In genomic region chr19:11261431-11261901, GRCh38 we compare ENCODE assay signal across 9 cellular contexts. TPM values are rescaled to one million over a fixed set of nuclear protein-coding genes. Genes with fewer than 3 reads are reported as not detected.
DNase-seq lines count a peak whose midpoint lies in the region; ATAC-seq and TF ChIP-seq lines count a peak whose summit lies in the region.
"Had no signal": no experiment of that assay in that cellular context is flagged by ENCODE, and none has a peak within 500 bp of the region (broad histone marks: within the 10 kb centered on the region; RNA-seq: fewer than 3 reads in every experiment).

No MANE protein-coding gene starts in this region.

- no peaks in the 10 kb centered on the region for H3K9me3 Mint-ChIP-seq in dendritic cell treated with granulocyte-macrophage colony-stimulating factor and Interleukin-4, amounts not matched to agents 40 ng/mL and 50 ng/mL, for 4 days

- TF ChIP-seq CTCF in cardiac muscle cell (IDR thresholded peaks at IDR 0.05; ENCODE audit: low read depth, low read length): no peak

- DNase-seq in cardiac muscle cell (ENCODE audit: low read depth in 1 of 2, low spot score in 1 of 2) (no peak), Right ventricle myocardium inferior (ENCODE audit: missing footprints) (no peak), aorta (no peak), hepatic stellate cell (ENCODE audit: low spot score) (no peak), H4 (ENCODE audit: low spot score) (no peak)

- ATAC-seq in Right ventricle myocardium inferior (no peak), aorta (ENCODE audit: low FRiP score) (peak; percentile 47), GM21576 (IDR thresholded peaks at IDR 0.05; ENCODE audit: unreplicated experiment) (no peak)

- peak overlapping the region; percentile 100 for H3K4me3 ChIP-seq in cardiac muscle cell
- H3K4me3 ChIP-seq in mucosa of stomach (ENCODE audit: low read length): peak overlapping the region; percentile 56
- H3K4me3 ChIP-seq in aorta (ENCODE audit: low read length in 2 of 2): peak overlapping the region; percentile 81 to 89

- H3K27ac ChIP-seq in cardiac muscle cell: no peak overlapping the region
- no peak overlapping the region for H3K27ac ChIP-seq in aorta (ENCODE audit: low read depth in 1 of 2, low read length in 2 of 2)

- H3K9me3 ChIP-seq in cardiac muscle cell (ENCODE audit: low read depth) (no peaks in the 10 kb centered on the region), mucosa of stomach (ENCODE audit: control insufficient read depth, low read length) (no peaks in the 10 kb centered on the region), aorta (ENCODE audit: control insufficient read depth, low read length) (no peaks in the 10 kb centered on the region)

- intact Hi-C loops in Right ventricle myocardium inferior (cut with DNase I): no loop called here
- intact Hi-C loops in dendritic cell treated with granulocyte-macrophage colony-stimulating factor and Interleukin-4, amounts not matched to agents 40 ng/mL and 50 ng/mL, for 4 days (cut with micrococcal nuclease): no loop called here
- intact Hi-C loops in aorta (cut with DNase I): no loop called here

- no peak overlapping the region for H3K27ac Mint-ChIP-seq in dendritic cell treated with granulocyte-macrophage colony-stimulating factor and Interleukin-4, amounts not matched to agents 40 ng/mL and 50 ng/mL, for 4 days

- H3K4me1 ChIP-seq in cardiac muscle cell (ENCODE audit: low read depth) (no peaks in the 10 kb centered on the region), mucosa of stomach (ENCODE audit: control insufficient read depth, insufficient read depth, low read length) (peaks cover 36% of the 10 kb centered on the region), aorta (ENCODE audit: control insufficient read depth in 1 of 2, insufficient read depth in 2 of 2, low read length in 2 of 2) (no peaks in the 10 kb centered on the region)

- H3K36me3 Mint-ChIP-seq in dendritic cell treated with granulocyte-macrophage colony-stimulating factor and Interleukin-4, amounts not matched to agents 40 ng/mL and 50 ng/mL, for 4 days (ENCODE audit: low read depth): no peaks in the 10 kb centered on the region

- peaks cover 70% of the 10 kb centered on the region for H3K27me3 Mint-ChIP-seq in dendritic cell treated with granulocyte-macrophage colony-stimulating factor and Interleukin-4, amounts not matched to agents 40 ng/mL and 50 ng/mL, for 4 days

- 25 to 27% methylated on average over 14 to 16 of the region's 16 CpGs for WGBS in aorta, 2 donors

- H3K9ac ChIP-seq in mucosa of stomach (ENCODE audit: low read length): peak overlapping the region; percentile 84

- H3K4me3 Mint-ChIP-seq in dendritic cell treated with granulocyte-macrophage colony-stimulating factor and Interleukin-4, amounts not matched to agents 40 ng/mL and 50 ng/mL, for 4 days: peak overlapping the region; percentile 73

- H3K4me1 Mint-ChIP-seq in dendritic cell treated with granulocyte-macrophage colony-stimulating factor and Interleukin-4, amounts not matched to agents 40 ng/mL and 50 ng/mL, for 4 days (ENCODE audit: low read depth): peaks cover 6% of the 10 kb centered on the region

- H3K27me3 ChIP-seq in cardiac muscle cell (no peaks in the 10 kb centered on the region), mucosa of stomach (ENCODE audit: control insufficient read depth, insufficient read depth, low read length) (no peaks in the 10 kb centered on the region), aorta (ENCODE audit: control insufficient read depth in 1 of 2, insufficient read depth in 2 of 2, low read length in 1 of 2) (no peaks in the 10 kb centered on the region)

- no peaks in the 10 kb centered on the region for H3K36me3 ChIP-seq in cardiac muscle cell
- H3K36me3 ChIP-seq in mucosa of stomach (ENCODE audit: control insufficient read depth, insufficient read depth, low read length): no peaks in the 10 kb centered on the region
- H3K36me3 ChIP-seq in aorta (ENCODE audit: control insufficient read depth in 1 of 2, insufficient read depth in 2 of 2, low read length in 1 of 2): no peaks in the 10 kb centered on the region

RNA-seq across cellular contexts. Expression of gene DOCK6, which starts 0.9 kb away (rescaled TPM):
- total RNA-seq in cardiac muscle cell (9.1 and 75.6 TPM in 2 replicates), Right ventricle myocardium inferior (35.1 TPM), aorta (100 to 1,000 TPM in 1 of 2 donors, 10 to 100 TPM in 1; 73.1 to 109 TPM)
- polyA plus RNA-seq in cardiac muscle cell (12.2 and 21.5 TPM in 2 replicates), aorta (10 to 100 TPM; 12.8 to 71.8 TPM)
- total RNA-seq in H4 (2014; rRNA removed; shearing (Covaris generic)): 3.3 and 3.9 TPM in 2 replicates

RNA-seq across cellular contexts. Expression of gene ANGPTL8, which starts 22.0 kb away (rescaled TPM):
- 1.5 TPM in 1 of 2 replicates, not detected in the other for total RNA-seq in cardiac muscle cell
- polyA plus RNA-seq in cardiac muscle cell: 0.71 and 1.7 TPM in 2 replicates
- 0.87 TPM for total RNA-seq in Right ventricle myocardium inferior
- total RNA-seq in aorta: not detected
- 10 to 100 TPM in 1 of 2 donors, not detected in 1; 11.8 TPM for polyA plus RNA-seq in aorta
- total RNA-seq in H4 (2014; rRNA removed; shearing (Covaris generic)): not detected in 2 replicates
- total RNA-seq: temporal lobe had no signal

RNA-seq across cellular contexts. Expression of gene TSPAN16, which starts 34.5 kb away (rescaled TPM):
- total RNA-seq in cardiac muscle cell: not detected in 2 replicates
- not detected in 2 replicates for polyA plus RNA-seq in cardiac muscle cell
- total RNA-seq in Right ventricle myocardium inferior: not detected
- not detected for total RNA-seq in aorta
- polyA plus RNA-seq in aorta: not detected
- total RNA-seq in H4 (2014; rRNA removed; shearing (Covaris generic)): not detected in 2 replicates
- total RNA-seq: temporal lobe had no signal
